Comparison of ENCODE assay signal across 8 cellular contexts in the genomic region with DNA sequence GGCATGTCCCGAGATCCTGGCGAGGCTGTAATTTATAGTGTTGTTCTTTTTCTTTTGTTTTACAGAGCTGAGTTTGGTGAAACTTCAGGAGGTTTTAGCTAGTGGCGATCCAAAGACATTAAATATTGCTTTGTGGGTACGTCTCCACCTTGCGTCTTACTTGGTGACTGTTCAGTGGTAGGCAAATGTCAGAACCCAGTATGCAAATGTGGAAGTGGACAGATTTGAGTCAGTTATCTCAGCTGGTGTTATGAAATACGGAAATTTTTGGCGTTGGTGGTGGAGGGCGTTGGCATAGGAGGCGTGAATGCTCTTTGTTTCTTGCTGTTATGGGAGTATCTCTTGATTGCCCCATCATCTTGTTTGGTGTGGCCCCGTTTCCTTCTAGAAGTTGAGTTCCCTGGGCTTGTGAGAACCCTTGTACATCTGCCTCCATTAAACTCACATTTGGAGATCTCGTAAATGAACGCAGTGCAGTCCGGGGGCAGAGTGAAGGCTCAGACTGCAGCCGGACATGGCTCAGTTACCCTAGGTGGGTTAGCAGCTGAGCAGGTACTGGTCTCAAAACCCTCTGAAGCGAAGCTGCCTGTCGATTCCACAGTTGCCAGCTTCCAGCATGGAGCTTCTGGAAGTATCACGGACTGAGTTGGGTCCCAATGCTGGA. TPM values are rescaled to one million over a fixed set of nuclear protein-coding genes. Genes with fewer than 3 reads are reported as not detected.
DNase-seq lines count a peak whose midpoint lies in the region; ATAC-seq and TF ChIP-seq lines count a peak whose summit lies in the region.

No MANE protein-coding gene starts in this region.

- peaks cover 86% of the 10 kb centered on the region for H3K79me2 ChIP-seq in OCI-LY3 (ENCODE audit: low read length)

- ATAC-seq in GM18519 (IDR thresholded peaks at IDR 0.05; ENCODE audit: low FRiP score, unreplicated experiment) = peak; percentile 85
- peak; percentile 72 for ATAC-seq in HG02642 (IDR thresholded peaks at IDR 0.05; ENCODE audit: poor library complexity, unreplicated experiment)
- peak; percentile 43 to 59 for ATAC-seq in right cardiac atrium

- 85% methylated on average over 17 of the region's 17 CpGs for WGBS in right cardiac atrium

- H3K9me3 ChIP-seq in OCI-LY3 (ENCODE audit: insufficient read depth, low read length) (no peaks in the 10 kb centered on the region), right cardiac atrium (ENCODE audit: control insufficient read depth, low read length) (no peaks in the 10 kb centered on the region)

- in situ Hi-C loops in G401 (cut with HindIII; ENCODE audit: low sequenced_read_pairs) = no loop called here

- H3K4me1 ChIP-seq in OCI-LY3 (ENCODE audit: low read length) = peaks cover 93% of the 10 kb centered on the region
- no peaks in the 10 kb centered on the region for H3K4me1 ChIP-seq in right cardiac atrium (ENCODE audit: control insufficient read depth, insufficient read depth, low read length)

- intact Hi-C loops in right cardiac atrium (cut with DNase I) = no loop called here

- H3K4me2 ChIP-seq in OCI-LY3 (ENCODE audit: low read length) = peak overlapping the region; percentile 84

- DNase-seq in right cardiac atrium (no peak), dermis blood vessel endothelial cell (no peak), NCI-H748 (lab: John Stamatoyannopoulos, UW; ENCODE audit: unreplicated experiment) (no peak), NCI-H2029 (lab: John Stamatoyannopoulos, UW) (no peak), G401 (ENCODE audit: low spot score) (no peak)

- H4K20me1 ChIP-seq in OCI-LY3 (ENCODE audit: insufficient read depth, low read length) = peaks cover 59% of the 10 kb centered on the region

- H3K36me3 ChIP-seq in OCI-LY3 (replicated peaks; ENCODE audit: low read depth, low read length) = peaks cover 16% of the 10 kb centered on the region

- H3K27ac ChIP-seq in OCI-LY3 (ENCODE audit: low read length) = peak overlapping the region; percentile 94
- no peak overlapping the region for H3K27ac ChIP-seq in right cardiac atrium (ENCODE audit: low read length)

- peak overlapping the region; percentile 76 for H3K9ac ChIP-seq in OCI-LY3 (ENCODE audit: low read length)

- H3K27me3 ChIP-seq in OCI-LY3 (ENCODE audit: low read depth, low read length) (no peaks in the 10 kb centered on the region), right cardiac atrium (ENCODE audit: control insufficient read depth, insufficient read depth) (no peaks in the 10 kb centered on the region)

- H3K4me3 ChIP-seq in OCI-LY3 (ENCODE audit: low read length) = peak overlapping the region; percentile 70
- H3K4me3 ChIP-seq in right cardiac atrium (ENCODE audit: low read length) = no peak overlapping the region

- TF ChIP-seq CTCF in OCI-LY3 (IDR thresholded peaks at IDR 0.05; ENCODE audit: low read depth, low read length) = peak; percentile 47

- H2AFZ ChIP-seq in OCI-LY3 (ENCODE audit: low read depth, low read length) = no peak overlapping the region

RNA-seq across cellular contexts. Expression of a gene that starts 39.9 kb away (rescaled TPM):
- total RNA-seq in right cardiac atrium (1 to 10 TPM; 6.0 to 8.7 (median 7.0) TPM), dermis blood vessel endothelial cell (0.60 and 1.4 TPM in 2 replicates)
- 1.8 TPM for polyA plus RNA-seq in right cardiac atrium
- total RNA-seq in G401 (2014; rRNA removed; shearing (Covaris generic)) = 1.3 and 1.5 TPM in 2 replicates
